Comparison of ENCODE assay signal across 23 cellular contexts in the genomic region with DNA sequence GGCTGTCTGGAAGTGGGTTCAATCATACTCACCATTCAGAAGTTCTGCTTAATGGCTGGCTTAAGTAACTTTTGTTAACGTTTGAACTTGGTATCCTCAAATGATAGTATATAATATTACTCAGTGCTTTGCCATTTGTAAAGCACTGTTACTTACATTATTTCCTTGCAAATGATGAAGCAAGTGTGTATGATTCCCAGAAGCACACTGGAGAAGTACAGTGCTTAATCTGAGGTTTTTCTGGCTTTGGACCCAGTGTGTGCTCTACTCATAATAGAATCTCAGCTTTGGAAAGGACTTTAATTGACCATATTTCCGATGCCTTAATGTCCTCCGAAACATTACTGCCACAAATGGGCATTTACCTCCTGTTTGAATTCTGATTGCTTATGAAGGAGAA.
DNase-seq lines count a peak whose midpoint lies in the region; ATAC-seq and TF ChIP-seq lines count a peak whose summit lies in the region.
"Had no signal": no experiment of that assay in that cellular context is flagged by ENCODE, and none has a peak within 500 bp of the region (broad histone marks: within the 10 kb centered on the region; RNA-seq: fewer than 3 reads in every experiment).

No MANE protein-coding gene starts in this region.

- H3K9me3 ChIP-seq in cardiac muscle cell (ENCODE audit: low read depth), result no peaks in the 10 kb centered on the region
- H3K9me3 ChIP-seq in Panc1 (ENCODE audit: control insufficient read depth, insufficient read depth, low read depth, low read length), result peaks cover 29% of the 10 kb centered on the region; the same call in 1 of the 2 replicates
- H3K9me3 ChIP-seq in psoas muscle, result no peaks in the 10 kb centered on the region
- no peaks in the 10 kb centered on the region for H3K9me3 ChIP-seq in smooth muscle cell (replicated peaks; ENCODE audit: low read depth)
- peaks cover 35% of the 10 kb centered on the region for H3K9me3 ChIP-seq in endodermal cell (ENCODE audit: control insufficient read depth, low read length)
- H3K9me3 ChIP-seq: BE2C had no signal

- peak in 1 of 2 donors; percentile 34 for DNase-seq in cardiac muscle cell (ENCODE audit: low read depth in 1 of 2, low spot score in 1 of 2)
- DNase-seq in left cardiac atrium, result no peak
- no peak for DNase-seq in Panc1 (ENCODE audit: low read depth, low spot score)
- no peak for DNase-seq in psoas muscle
- DNase-seq in smooth muscle cell (lab: John Stamatoyannopoulos, UW; ENCODE audit: unreplicated experiment), result no peak
- no peak for DNase-seq in endodermal cell
- DNase-seq in OCI-M2 (lab: John Stamatoyannopoulos, UW; ENCODE audit: unreplicated experiment), result no peak
- DNase-seq: 8988T; ACHN; AML-193; BE2C; CD4-positive, alpha-beta T cell; CD8-positive, alpha-beta memory T cell; DMS 273 treated with DMSO at 0.1 percent for 48 hours; DMS79; EL; GDM1; GM23248; H7; HCEC 1CT had no signal

- peaks cover 20% of the 10 kb centered on the region for H3K4me1 Mint-ChIP-seq in endodermal cell

- BruUV-seq in Panc1 (replicated peaks; lab: Mats Ljungman, UMichigan), result no TSS peak

- WGBS in psoas muscle, 3 donors, result 50 to 83% (median 59%) methylated on average over 3 of the region's 3 CpGs
- 68% methylated on average over 3 of the region's 3 CpGs for WGBS in smooth muscle cell (ENCODE audit: low lambda C conversion rate)
- 80 to 96% methylated on average over 1 to 2 of the region's 3 CpGs for WGBS in endodermal cell (ENCODE audit: insufficient coverage in 1 of 2, insufficient read length in 1 of 2), 2 experiments

- peak overlapping the region; percentile 8 for H3K27ac ChIP-seq in cardiac muscle cell
- H3K27ac ChIP-seq in Panc1 (ENCODE audit: low read length), result peak overlapping the region; percentile 91
- peak overlapping the region; percentile 60 for H3K27ac ChIP-seq in psoas muscle
- peak overlapping the region; percentile 9 for H3K27ac ChIP-seq in smooth muscle cell (ENCODE audit: low read depth)
- no peak overlapping the region for H3K27ac ChIP-seq in endodermal cell (ENCODE audit: low read depth, low read length)
- H3K27ac ChIP-seq: A549; BLaER1 treated with 17β-estradiol and CSF1 and Interleukin-3, amounts not matched to agents 10 nM and 100 nM; GM23248 had no signal

- POLR2A ChIA-PET in Panc1 (lab: Charles Lee), result no interaction called here

- peaks cover 24% of the 10 kb centered on the region for H3K36me3 Mint-ChIP-seq in endodermal cell (ENCODE audit: low read depth)

- H3K4me1 ChIP-seq in cardiac muscle cell (ENCODE audit: low read depth), result peaks cover 8% of the 10 kb centered on the region
- peaks cover 45% of the 10 kb centered on the region for H3K4me1 ChIP-seq in Panc1 (ENCODE audit: control insufficient read depth, insufficient read depth, low read length)
- H3K4me1 ChIP-seq in psoas muscle, result peaks cover 52% of the 10 kb centered on the region
- peaks cover 4% of the 10 kb centered on the region for H3K4me1 ChIP-seq in smooth muscle cell (ENCODE audit: low read depth)
- no peaks in the 10 kb centered on the region for H3K4me1 ChIP-seq in endodermal cell (ENCODE audit: control insufficient read depth, insufficient read depth, low read length)
- H3K4me1 ChIP-seq: BE2C had no signal

- H3K36me3 ChIP-seq in cardiac muscle cell (no peaks in the 10 kb centered on the region), Panc1 (ENCODE audit: control insufficient read depth, insufficient read depth, low read length) (no peaks in the 10 kb centered on the region; the same call in 1 of the 2 replicates), psoas muscle (ENCODE audit: insufficient read depth in 1 of 2, low read depth in 1 of 2) (peaks cover 0 to 13% of the 10 kb centered on the region in 2 donors), smooth muscle cell (ENCODE audit: low read depth) (no peaks in the 10 kb centered on the region), endodermal cell (ENCODE audit: control insufficient read depth, insufficient read depth, low read length) (peaks cover 3% of the 10 kb centered on the region)
- H3K36me3 ChIP-seq: BE2C had no signal

- TF ChIP-seq CTCF in cardiac muscle cell (IDR thresholded peaks at IDR 0.05; ENCODE audit: low read depth, low read length), result no peak
- no peak for TF ChIP-seq CTCF in Panc1 (IDR thresholded peaks at IDR 0.05)
- no peak for TF ChIP-seq CTCF in psoas muscle (IDR thresholded peaks at IDR 0.05)
- no peak for TF ChIP-seq CTCF in smooth muscle cell (IDR thresholded peaks at IDR 0.05; ENCODE audit: borderline replicate concordance, insufficient read depth, poor library complexity, severe bottlenecking)
- no peak for TF ChIP-seq CTCF in endodermal cell (conservative IDR thresholded peaks at IDR 0.05)

- no peak overlapping the region for H3K4me3 Mint-ChIP-seq in endodermal cell
- H3K4me3 Mint-ChIP-seq: CD14-positive monocyte; CD4-positive, alpha-beta T cell; CD8-positive, alpha-beta memory T cell had no signal

- no peaks in the 10 kb centered on the region for H3F3A ChIP-seq in smooth muscle cell (ENCODE audit: low read depth)

- ATAC-seq in left cardiac atrium, result no peak
- no peak for ATAC-seq in Panc1
- peak in 2 of 4 donors; percentile 12 to 49 for ATAC-seq in psoas muscle
- ATAC-seq: A549 had no signal

- H3K27ac Mint-ChIP-seq in endodermal cell, result no peak overlapping the region
- H3K27ac Mint-ChIP-seq: CD14-positive monocyte; CD4-positive, alpha-beta T cell; CD8-positive, alpha-beta memory T cell had no signal

- intact Hi-C loops in left cardiac atrium (cut with DNase I), result no loop called here
- intact Hi-C loops in Panc1 (cut with micrococcal nuclease; ENCODE audit: unreplicated experiment), result no loop called here
- intact Hi-C loops in psoas muscle (cut with DNase I), result no loop called here

- H3K9ac ChIP-seq in smooth muscle cell (ENCODE audit: low read depth), result no peak overlapping the region
- H3K9ac ChIP-seq in endodermal cell (ENCODE audit: extremely low read depth, low read length, poor library complexity, severe bottlenecking), result no peak overlapping the region
- H3K9ac ChIP-seq: BLaER1 treated with 17β-estradiol and CSF1 and Interleukin-3, amounts not matched to agents 10 nM and 100 nM; GM23248 had no signal

- H3K9me3 Mint-ChIP-seq in endodermal cell, result peaks cover 29% of the 10 kb centered on the region
- H3K9me3 Mint-ChIP-seq: CD4-positive, alpha-beta T cell had no signal

- no peak overlapping the region for H2AFZ ChIP-seq in smooth muscle cell (ENCODE audit: low read depth)
- H2AFZ ChIP-seq: GM23248 had no signal

- H3K27me3 ChIP-seq in cardiac muscle cell (no peaks in the 10 kb centered on the region), Panc1 (ENCODE audit: control insufficient read depth, insufficient read depth, low read length) (no peaks in the 10 kb centered on the region), psoas muscle (ENCODE audit: insufficient read depth in 3 of 3, low read length in 2 of 3) (no peaks in the 10 kb centered on the region), smooth muscle cell (ENCODE audit: low read depth) (no peaks in the 10 kb centered on the region), endodermal cell (ENCODE audit: control insufficient read depth, insufficient read depth, low read length, poor library complexity, severe bottlenecking) (no peaks in the 10 kb centered on the region)
- H3K27me3 ChIP-seq: BE2C had no signal

- peak overlapping the region; percentile 27 for H3K4me2 ChIP-seq in smooth muscle cell
- H3K4me2 ChIP-seq: A549 had no signal

- H4K20me1 ChIP-seq in smooth muscle cell (ENCODE audit: low read depth), result no peaks in the 10 kb centered on the region

- peaks cover 10% of the 10 kb centered on the region for H3K79me2 ChIP-seq in smooth muscle cell (ENCODE audit: low read depth)

- in situ Hi-C loops in Panc1 (cut with HindIII; ENCODE audit: low pct_unique_long_range_greater_than_20kb, low sequenced_read_pairs), result no loop called here

- CTCF ChIA-PET in Panc1 (lab: Charles Lee), result no interaction called here

- H3K4me3 ChIP-seq in cardiac muscle cell (no peak overlapping the region), Panc1 (ENCODE audit: low read depth in 2 of 2, low read length in 2 of 2) (no peak overlapping the region), psoas muscle (no peak overlapping the region), smooth muscle cell (no peak overlapping the region), endodermal cell (ENCODE audit: low read length) (no peak overlapping the region)
- H3K4me3 ChIP-seq: A549; BLaER1 treated with 17β-estradiol and CSF1 and Interleukin-3, amounts not matched to agents 10 nM and 100 nM; GM23248 had no signal

- no peaks in the 10 kb centered on the region for H3K27me3 Mint-ChIP-seq in endodermal cell (ENCODE audit: insufficient read depth)
